Comparison of ENCODE assay signal across 19 cellular contexts in genomic region chr3:150222646-150223045, GRCh38.
DNase-seq lines count a peak whose midpoint lies in the region; ATAC-seq, FAIRE-seq and TF ChIP-seq lines count a peak whose summit lies in the region.
"Had no signal": no experiment of that assay in that cellular context is flagged by ENCODE, and none has a peak within 500 bp of the region (broad histone marks: within the 10 kb centered on the region; RNA-seq: fewer than 3 reads in every experiment).

No MANE protein-coding gene starts in this region.

- peaks cover 5% of the 10 kb centered on the region for H3K27me3 Mint-ChIP-seq in glutamatergic neuron (ENCODE audit: unreplicated experiment)
- peaks cover 70% of the 10 kb centered on the region for H3K27me3 Mint-ChIP-seq in activated naive CD4-positive, alpha-beta T cell treated with anti-CD3 and anti-CD28 coated beads, Interleukin-2, amount 10 ng/mL, durations not matched to agents 7 days and 5 days

- H3K4me3 ChIP-seq in pancreas: no peak overlapping the region
- H3K4me3 ChIP-seq: Peyer's patch had no signal

- peaks cover 4% of the 10 kb centered on the region for H3K9me3 Mint-ChIP-seq in glutamatergic neuron (ENCODE audit: unreplicated experiment)
- H3K9me3 Mint-ChIP-seq in activated naive CD4-positive, alpha-beta T cell treated with anti-CD3 and anti-CD28 coated beads, Interleukin-2, amount 10 ng/mL, durations not matched to agents 7 days and 5 days: no peaks in the 10 kb centered on the region

- no peak overlapping the region for H3K27ac Mint-ChIP-seq in glutamatergic neuron (ENCODE audit: unreplicated experiment)
- H3K27ac Mint-ChIP-seq in activated naive CD4-positive, alpha-beta T cell treated with anti-CD3 and anti-CD28 coated beads, Interleukin-2, amount 10 ng/mL, durations not matched to agents 7 days and 5 days: no peak overlapping the region
- H3K27ac Mint-ChIP-seq: H9, IgD-negative memory B cell had no signal

- H3K4me1 ChIP-seq in pancreas: no peaks in the 10 kb centered on the region

- no peaks in the 10 kb centered on the region for H3K9me3 ChIP-seq in pancreas
- H3K9me3 ChIP-seq: Peyer's patch, SK-N-SH had no signal

- H3K4me3 Mint-ChIP-seq in glutamatergic neuron (ENCODE audit: unreplicated experiment): peak overlapping the region; percentile 22
- H3K4me3 Mint-ChIP-seq in activated naive CD4-positive, alpha-beta T cell treated with anti-CD3 and anti-CD28 coated beads, Interleukin-2, amount 10 ng/mL, durations not matched to agents 7 days and 5 days: no peak overlapping the region
- H3K4me3 Mint-ChIP-seq: H9, IgD-negative memory B cell had no signal

- DNase-seq in NCI-H526 (lab: John Stamatoyannopoulos, UW) (peak; percentile 8 to 44), NCI-H526 treated with DMSO at 0.1 percent for 48 hours (lab: John Stamatoyannopoulos, UW) (no peak), NCI-H69 (lab: John Stamatoyannopoulos, UW) (peak; percentile 29), glutamatergic neuron (no peak), retina (peak; percentile 27), pancreas (no peak), NOMO-1 (lab: John Stamatoyannopoulos, UW; ENCODE audit: unreplicated experiment in 2 of 2) (no peak)
- no peak for DNase-seq in activated naive CD4-positive, alpha-beta T cell treated with anti-CD3 and anti-CD28 coated beads, Interleukin-2, amount 10 ng/mL, durations not matched to agents 7 days and 5 days
- DNase-seq: H9, NCI-H1436, NCI-H2227 treated with DMSO at 0.1 percent for 48 hours, NCI-H774, Peyer's patch, SK-N-SH, T-helper 1 cell had no signal

- no peak for FAIRE-seq in pancreas (lab: Jason Lieb, UNC)
- FAIRE-seq: GM19239 had no signal

- 89 to 93% methylated on average over 7 of the region's 7 CpGs for WGBS in pancreas, 2 donors

- H3K4me1 Mint-ChIP-seq in glutamatergic neuron (ENCODE audit: low read depth, unreplicated experiment): peaks cover 22% of the 10 kb centered on the region
- H3K4me1 Mint-ChIP-seq in activated naive CD4-positive, alpha-beta T cell treated with anti-CD3 and anti-CD28 coated beads, Interleukin-2, amount 10 ng/mL, durations not matched to agents 7 days and 5 days: peaks cover 2% of the 10 kb centered on the region

- no peak for ATAC-seq in pancreas
- ATAC-seq: Right ventricle myocardium inferior had no signal

- no peak overlapping the region for H3K27ac ChIP-seq in pancreas
- H3K27ac ChIP-seq: Peyer's patch had no signal

- no peaks in the 10 kb centered on the region for H3K36me3 Mint-ChIP-seq in glutamatergic neuron (ENCODE audit: unreplicated experiment)
- H3K36me3 Mint-ChIP-seq in activated naive CD4-positive, alpha-beta T cell treated with anti-CD3 and anti-CD28 coated beads, Interleukin-2, amount 10 ng/mL, durations not matched to agents 7 days and 5 days: no peaks in the 10 kb centered on the region
- H3K36me3 Mint-ChIP-seq: CD14-positive monocyte, IgD-negative memory B cell had no signal

- no peaks in the 10 kb centered on the region for H3K27me3 ChIP-seq in pancreas
- H3K27me3 ChIP-seq: Peyer's patch had no signal

- TF ChIP-seq CTCF in glutamatergic neuron (IDR thresholded peaks at IDR 0.05; ENCODE audit: partially characterized antibody, unreplicated experiment) (no peak), pancreas (IDR thresholded peaks at IDR 0.05) (no peak)

- CTCF ChIA-PET in activated naive CD4-positive, alpha-beta T cell treated with anti-CD3 and anti-CD28 coated beads, Interleukin-2, amount 10 ng/mL, durations not matched to agents 7 days and 5 days (lab: Charles Lee): interaction anchor here (0.6 to 1.8 kb wide), 3 partner anchors 190 to 272 kb away, joined by 3 to 9 read pairs (median 5); no protein-coding TSS in a partner anchor

- H3K36me3 ChIP-seq in pancreas: no peaks in the 10 kb centered on the region
- H3K36me3 ChIP-seq: Peyer's patch had no signal

- intact Hi-C loops in pancreas (cut with DNase I): loop anchor here in 1 of 3 donors (10.0 kb wide), 1 partner anchor 272 kb away; no protein-coding TSS in a partner anchor

Comparison
In these comparisons a context has a peak if more than half of its experiments do, and no peak if none do; other contexts are left out.
1. DNase-seq: peak in NCI-H526 (2 of 2), NCI-H69 (single experiment) and retina (single experiment); none in NCI-H526 treated with DMSO at 0.1 percent for 48 hours (single experiment), glutamatergic neuron (single experiment), pancreas (0 of 6), activated naive CD4-positive, alpha-beta T cell treated with anti-CD3 and anti-CD28 coated beads, Interleukin-2, amount 10 ng/mL, durations not matched to agents 7 days and 5 days (single experiment) and NOMO-1 (0 of 2).